16 cellular contexts compared by ENCODE assay signal in the genomic region with DNA sequence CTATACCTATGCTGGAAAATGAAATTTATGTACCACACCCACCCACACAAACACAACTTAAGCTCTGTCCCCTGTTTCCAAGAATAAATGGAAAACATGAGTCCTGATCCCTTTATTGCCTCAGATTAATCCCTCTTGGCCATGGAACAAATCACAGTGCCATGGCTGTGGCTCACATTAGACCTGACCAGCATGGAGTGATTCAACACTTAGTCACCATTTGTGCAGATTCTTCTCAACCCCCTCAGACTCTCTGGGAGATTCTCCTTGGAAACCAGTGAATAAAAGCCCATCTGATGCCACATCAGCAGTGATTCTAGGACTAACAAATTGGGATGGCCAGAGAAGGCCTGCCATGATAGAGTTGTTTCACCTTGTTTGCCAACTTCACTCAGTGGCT.
DNase-seq lines count a peak whose midpoint lies in the region; ATAC-seq and TF ChIP-seq lines count a peak whose summit lies in the region.
"Had no signal": no experiment of that assay in that cellular context is flagged by ENCODE, and none has a peak within 500 bp of the region (broad histone marks: within the 10 kb centered on the region; RNA-seq: fewer than 3 reads in every experiment).

No MANE protein-coding gene starts in this region.

- H3K4me3 Mint-ChIP-seq in MCF 10A (ENCODE audit: unreplicated experiment), result no peak overlapping the region
- no peak overlapping the region for H3K4me3 Mint-ChIP-seq in activated CD4-positive, alpha-beta T cell treated with anti-CD3 and anti-CD28 coated beads for 36 hours
- H3K4me3 Mint-ChIP-seq: activated CD4-positive, alpha-beta T cell treated with anti-CD3 and anti-CD28 coated beads, Interleukin-2, amount 10 ng/mL, durations not matched to agents 7 days and 5 days; naive thymus-derived CD4-positive, alpha-beta T cell had no signal

- CTCF ChIA-PET in MCF 10A (lab: Yijun Ruan, JAX), result no interaction called here
- CTCF ChIA-PET in activated CD4-positive, alpha-beta T cell treated with anti-CD3 and anti-CD28 coated beads for 36 hours (lab: Charles Lee), result no interaction called here

- peaks cover 29% of the 10 kb centered on the region for H3K4me1 Mint-ChIP-seq in MCF 10A (ENCODE audit: insufficient read depth, unreplicated experiment)
- no peaks in the 10 kb centered on the region for H3K4me1 Mint-ChIP-seq in activated CD4-positive, alpha-beta T cell treated with anti-CD3 and anti-CD28 coated beads for 36 hours
- H3K4me1 Mint-ChIP-seq: activated CD4-positive, alpha-beta T cell treated with anti-CD3 and anti-CD28 coated beads, Interleukin-2, amount 10 ng/mL, durations not matched to agents 7 days and 5 days; naive thymus-derived CD4-positive, alpha-beta T cell had no signal

- no peaks in the 10 kb centered on the region for H3K9me3 ChIP-seq in breast epithelium
- peaks cover 11% of the 10 kb centered on the region for H3K9me3 ChIP-seq in adipocyte (ENCODE audit: control insufficient read depth, low read length)
- H3K9me3 ChIP-seq in heart right ventricle, result peaks cover 0 to 29% (median 16%) of the 10 kb centered on the region in 11 donors

- intact Hi-C loops in MCF 10A (cut with micrococcal nuclease), result loop anchor here (2.0 kb wide), 1 partner anchor 46 kb away; no protein-coding TSS in a partner anchor
- intact Hi-C loops in breast epithelium (cut with DNase I; ENCODE audit: low total_unique reads), result no loop called here
- intact Hi-C loops in heart right ventricle (cut with DNase I), result no loop called here
- intact Hi-C loops in activated CD4-positive, alpha-beta T cell treated with anti-CD3 and anti-CD28 coated beads for 36 hours (cut with DNase I, micrococcal nuclease), result no loop called here

- H3K27me3 ChIP-seq in breast epithelium, result no peaks in the 10 kb centered on the region
- no peaks in the 10 kb centered on the region for H3K27me3 ChIP-seq in adipocyte (replicated peaks; ENCODE audit: control insufficient read depth, insufficient read depth, low read length)
- H3K27me3 ChIP-seq in heart right ventricle, result no peaks in the 10 kb centered on the region
- H3K27me3 ChIP-seq: sigmoid colon had no signal

- H3K36me3 ChIP-seq in breast epithelium, result no peaks in the 10 kb centered on the region
- no peaks in the 10 kb centered on the region for H3K36me3 ChIP-seq in adipocyte (ENCODE audit: control insufficient read depth, insufficient read depth, low read length, severe bottlenecking)
- H3K36me3 ChIP-seq in heart right ventricle, result no peaks in the 10 kb centered on the region
- H3K36me3 ChIP-seq: sigmoid colon, thoracic aorta had no signal

- H3K27ac Mint-ChIP-seq in MCF 10A (ENCODE audit: low read depth, unreplicated experiment), result peak overlapping the region; percentile 36
- no peak overlapping the region for H3K27ac Mint-ChIP-seq in activated CD4-positive, alpha-beta T cell treated with anti-CD3 and anti-CD28 coated beads for 36 hours
- H3K27ac Mint-ChIP-seq: activated CD4-positive, alpha-beta T cell treated with anti-CD3 and anti-CD28 coated beads, Interleukin-2, amount 10 ng/mL, durations not matched to agents 7 days and 5 days; naive thymus-derived CD4-positive, alpha-beta T cell had no signal

- H3K27ac ChIP-seq in breast epithelium (no peak overlapping the region), heart right ventricle (no peak overlapping the region)
- H3K27ac ChIP-seq: 22Rv1, sigmoid colon, thoracic aorta had no signal

- H3K9ac ChIP-seq in adipocyte (ENCODE audit: low read length), result no peak overlapping the region

- peaks cover 10% of the 10 kb centered on the region for H3K36me3 Mint-ChIP-seq in MCF 10A (ENCODE audit: insufficient read depth, unreplicated experiment)
- H3K36me3 Mint-ChIP-seq in activated CD4-positive, alpha-beta T cell treated with anti-CD3 and anti-CD28 coated beads for 36 hours (ENCODE audit: low read depth), result no peaks in the 10 kb centered on the region

- no peak for TF ChIP-seq CTCF in MCF 10A (IDR thresholded peaks at IDR 0.05; ENCODE audit: unreplicated experiment)
- no peak for TF ChIP-seq CTCF in breast epithelium (IDR thresholded peaks at IDR 0.05)
- TF ChIP-seq CTCF in foreskin fibroblast (IDR thresholded peaks at IDR 0.05; ENCODE audit: low read depth, low read length), result no peak
- no peak for TF ChIP-seq CTCF in heart right ventricle (IDR thresholded peaks at IDR 0.05)

- H3K4me3 ChIP-seq in breast epithelium (no peak overlapping the region), adipocyte (ENCODE audit: low read length) (peak overlapping the region; percentile 3), foreskin fibroblast (ENCODE audit: low read depth in 1 of 2, low read length in 2 of 2) (no peak overlapping the region), heart right ventricle (no peak overlapping the region)
- H3K4me3 ChIP-seq: sigmoid colon, thoracic aorta had no signal

- H3K9me3 Mint-ChIP-seq in MCF 10A (ENCODE audit: unreplicated experiment), result peaks cover 8% of the 10 kb centered on the region
- peaks cover 16% of the 10 kb centered on the region for H3K9me3 Mint-ChIP-seq in activated CD4-positive, alpha-beta T cell treated with anti-CD3 and anti-CD28 coated beads for 36 hours (ENCODE audit: low read depth)

- DNase-seq in MCF 10A (ENCODE audit: unreplicated experiment) (peak; percentile 88), breast epithelium (ENCODE audit: low spot score in 2 of 2) (no peak), adipocyte (ENCODE audit: low read depth) (peak; percentile 82), foreskin fibroblast (peak; percentile 94 to 96), heart right ventricle (no peak), COLO829 (ENCODE audit: low spot score) (no peak)
- DNase-seq in activated CD4-positive, alpha-beta T cell treated with anti-CD3 and anti-CD28 coated beads for 36 hours, result no peak
- DNase-seq: activated CD4-positive, alpha-beta T cell treated with anti-CD3 and anti-CD28 coated beads, Interleukin-2, amount 10 ng/mL, durations not matched to agents 7 days and 5 days; caudate nucleus; DMS53; erythroblast; naive thymus-derived CD4-positive, alpha-beta T cell; sigmoid colon had no signal

- POLR2A ChIA-PET in MCF 10A (lab: Yijun Ruan, JAX), result no interaction called here
- POLR2A ChIA-PET in activated CD4-positive, alpha-beta T cell treated with anti-CD3 and anti-CD28 coated beads for 36 hours (lab: Charles Lee), result no interaction called here

- TF ChIP-seq POLR2A in breast epithelium (IDR thresholded peaks at IDR 0.05), result no peak

- ATAC-seq in heart right ventricle (no peak), HG02610 (IDR thresholded peaks at IDR 0.05; ENCODE audit: unreplicated experiment) (no peak)
- ATAC-seq in activated CD4-positive, alpha-beta T cell treated with anti-CD3 and anti-CD28 coated beads for 36 hours, result no peak
- ATAC-seq: naive thymus-derived CD4-positive, alpha-beta T cell had no signal

- BruUV-seq in MCF 10A (replicated peaks; lab: Mats Ljungman, UMichigan), result no TSS peak

- H3K4me1 ChIP-seq in breast epithelium (no peaks in the 10 kb centered on the region), adipocyte (ENCODE audit: control insufficient read depth, insufficient read depth, low read length) (peaks cover 46% of the 10 kb centered on the region), heart right ventricle (no peaks in the 10 kb centered on the region)
- H3K4me1 ChIP-seq: sigmoid colon had no signal

- no peaks in the 10 kb centered on the region for H3K27me3 Mint-ChIP-seq in MCF 10A (ENCODE audit: insufficient read depth, unreplicated experiment)
- no peaks in the 10 kb centered on the region for H3K27me3 Mint-ChIP-seq in activated CD4-positive, alpha-beta T cell treated with anti-CD3 and anti-CD28 coated beads for 36 hours
- H3K27me3 Mint-ChIP-seq: activated CD4-positive, alpha-beta T cell treated with anti-CD3 and anti-CD28 coated beads, Interleukin-2, amount 10 ng/mL, durations not matched to agents 7 days and 5 days had no signal

Comparison
In these comparisons a context has a peak if more than half of its experiments do, and no peak if none do; other contexts are left out.
1. DNase-seq: peak in MCF 10A (single experiment), adipocyte (single experiment) and foreskin fibroblast (2 of 2); none in breast epithelium (0 of 2), heart right ventricle (0 of 2), activated CD4-positive, alpha-beta T cell treated with anti-CD3 and anti-CD28 coated beads for 36 hours (single experiment) and COLO829 (single experiment).